ENCODE assay signal across 8 cellular contexts in the genomic region with DNA sequence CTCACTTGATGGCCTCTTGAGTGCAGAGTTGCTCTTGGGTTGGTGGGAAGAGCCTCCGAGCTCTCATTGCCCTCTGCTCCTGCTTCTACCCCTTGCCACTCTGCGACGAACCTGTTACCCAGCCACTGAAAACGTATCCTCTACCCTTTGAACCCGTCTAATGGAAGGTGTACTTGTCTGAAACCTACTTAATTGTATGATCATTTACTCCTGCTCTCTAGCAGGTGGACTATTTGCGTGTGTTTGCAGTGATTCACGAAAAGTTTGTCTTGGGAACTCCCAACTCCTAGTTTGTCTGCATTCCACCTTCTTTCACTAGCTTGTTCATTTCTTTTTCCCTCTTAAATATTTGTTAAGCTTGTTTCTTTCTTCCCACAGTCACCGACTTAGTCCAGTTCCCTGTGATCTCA. TPM values are rescaled to one million over a fixed set of nuclear protein-coding genes. Genes with fewer than 3 reads are reported as not detected.
A peak's percentile ranks its signal among the peaks of the same experiment; 100 is the strongest.
DNase-seq lines count a peak whose midpoint lies in the region; ATAC-seq and TF ChIP-seq lines count a peak whose summit lies in the region.

No MANE protein-coding gene starts in this region.

- H3K27me3 ChIP-seq in BJ (ENCODE audit: control insufficient read depth, insufficient read depth, low read length) = no peaks in the 10 kb centered on the region
- no peaks in the 10 kb centered on the region for H3K27me3 ChIP-seq in neural cell (ENCODE audit: insufficient read depth, low read depth, low read length)

- no peak for TF ChIP-seq CTCF in BJ (IDR thresholded peaks at IDR 0.05; ENCODE audit: insufficient read depth, low read depth, low read length)
- no peak for TF ChIP-seq CTCF in epithelial cell of esophagus (IDR thresholded peaks at IDR 0.05; ENCODE audit: insufficient read depth, low read depth, low read length, missing control alignments)
- TF ChIP-seq CTCF in neural cell (IDR thresholded peaks at IDR 0.05; ENCODE audit: poor library complexity, severe bottlenecking) = no peak
- TF ChIP-seq CTCF in GM10248 (IDR thresholded peaks at IDR 0.05; ENCODE audit: control extremely low read depth, extremely low read depth, low read depth, missing control alignments) = no peak

- DNase-seq in BJ (ENCODE audit: low read depth) = no peak
- DNase-seq in OCI-M1 (lab: John Stamatoyannopoulos, UW) = peak; percentile 51
- DNase-seq in epithelial cell of esophagus (ENCODE audit: low read depth) = peak; percentile 52
- no peak for DNase-seq in cortex of kidney (lab: John Stamatoyannopoulos, UW)
- no peak for DNase-seq in GM10248 (ENCODE audit: extremely low spot score)

- POLR2A ChIA-PET in BJ (lab: Charles Lee) (no interaction called here), GM10248 (lab: Yijun Ruan, JAX) (no interaction called here)

- H3K9me2 ChIP-seq in neural cell (ENCODE audit: insufficient read depth, low read length) = no peaks in the 10 kb centered on the region

- H3K36me3 ChIP-seq in BJ (ENCODE audit: control insufficient read depth, insufficient read depth, low read length) (peaks cover 3% of the 10 kb centered on the region), neural cell (ENCODE audit: insufficient read depth, low read length) (no peaks in the 10 kb centered on the region)

- H3K79me2 ChIP-seq in neural cell (replicated peaks; ENCODE audit: insufficient read depth, low read length) = peaks cover 27% of the 10 kb centered on the region

- H3K4me3 ChIP-seq in BJ (ENCODE audit: low read depth, low read length) (peak overlapping the region; percentile 59), epithelial cell of esophagus (ENCODE audit: low read length) (peak overlapping the region; percentile 84), neural cell (ENCODE audit: low read length) (peak overlapping the region; percentile 76)

- H3K9me3 ChIP-seq in neural cell (ENCODE audit: low read length) = no peaks in the 10 kb centered on the region

- peak overlapping the region; percentile 79 for H3K27ac ChIP-seq in neural cell (ENCODE audit: low read length)

- ATAC-seq in GM21515 (IDR thresholded peaks at IDR 0.05; ENCODE audit: unreplicated experiment) (peak; percentile 2), GM18873 (IDR thresholded peaks at IDR 0.05; ENCODE audit: low FRiP score, unreplicated experiment) (no peak)

- no peak for TF ChIP-seq RAD21 in neural cell (conservative IDR thresholded peaks at IDR 0.05)

- no peaks in the 10 kb centered on the region for H3F3A ChIP-seq in neural cell (ENCODE audit: insufficient read depth, low read length, poor library complexity, severe bottlenecking)

- TF ChIP-seq EP300 in neural cell (conservative IDR thresholded peaks at IDR 0.05; ENCODE audit: poor library complexity, severe bottlenecking) = no peak

- H3K9ac ChIP-seq in neural cell (ENCODE audit: low read length) = peak overlapping the region; percentile 76

- peak overlapping the region; percentile 88 for H2AFZ ChIP-seq in neural cell (ENCODE audit: low read depth, low read length)

- no peaks in the 10 kb centered on the region for H4K20me1 ChIP-seq in neural cell (ENCODE audit: insufficient read depth)

- H3K4me2 ChIP-seq in neural cell (ENCODE audit: low read length) = peak overlapping the region; percentile 67

- CTCF ChIA-PET in BJ (lab: Yijun Ruan, JAX) = interaction anchor here (1.0 kb wide), 1 partner anchor 25 kb away, joined by 3 read pairs; no protein-coding TSS in a partner anchor
- CTCF ChIA-PET in GM10248 (lab: Yijun Ruan, JAX) = interaction anchor here (1.0 to 2.9 kb wide), 7 partner anchors 9 to 91 kb away, joined by 3 to 9 read pairs (median 3); no protein-coding TSS in a partner anchor

TF ChIP-seq in neural cell, 6 proteins besides CTCF, POLR2A, EP300 and RAD21:
- TF ChIP-seq SMC3 (conservative IDR thresholded peaks at IDR 0.05; ENCODE audit: poor library complexity) = no peak
- no peak for TF ChIP-seq POLR2AphosphoS5 (IDR thresholded peaks at IDR 0.05)
- no peak for TF ChIP-seq REST (IDR thresholded peaks at IDR 0.05; ENCODE audit: borderline replicate concordance)
- no peak for TF ChIP-seq EZH2 (IDR thresholded peaks at IDR 0.05; ENCODE audit: borderline replicate concordance, insufficient read depth, low read length, poor library complexity, severe bottlenecking)
- no peak for TF ChIP-seq TAF1 (IDR thresholded peaks at IDR 0.05; ENCODE audit: low read depth)
- no peak for TF ChIP-seq MXI1 (conservative IDR thresholded peaks at IDR 0.05; ENCODE audit: poor library complexity, severe bottlenecking)

RNA-seq across cellular contexts. Expression of gene CROT, which starts 0.5 kb away (rescaled TPM):
- 4.6 and 9.7 TPM in 2 replicates for polyA plus RNA-seq in BJ (2011; rRNA removed)
- 2.7 and 3.4 TPM in 2 replicates for polyA minus RNA-seq in BJ (2011; rRNA and poly(A)+ RNA removed)
- polyA plus RNA-seq in neural cell = 14.0 and 20.6 TPM in 2 replicates
- polyA minus RNA-seq in neural cell = 21.9 and 23.3 TPM in 2 replicates

Comparison
In these comparisons a context has a peak if more than half of its experiments do, and no peak if none do; other contexts are left out.
1. DNase-seq: peak in OCI-M1 (single experiment) and epithelial cell of esophagus (single experiment); none in BJ (single experiment), cortex of kidney (single experiment) and GM10248 (single experiment).
2. Peak in every context shown above with its lines, with median percentiles within 50 percentile points of each other: H3K4me3 ChIP-seq.